In genomic region chr4:16824278-16824806, GRCh38 we compare ENCODE assay signal across 1 cellular context.
TF ChIP-seq lines count a peak whose summit lies in the region.

No MANE protein-coding gene starts in this region.

TF ChIP-seq in HepG2, 621 proteins besides CTCF, POLR2A, EP300 and RAD21 (continued from another document):
- TF ChIP-seq ZNF12 (CRISPR knock-in tag; IDR thresholded peaks at IDR 0.05), result 0 out of 2 replicates have a peak, but pooled peaks have one; percentile 21
- TF ChIP-seq SOX13 (IDR thresholded peaks at IDR 0.05), result no peak
- peak in 1 of 2 experiments; percentile 88; a peak in 2 of 4 replicates for TF ChIP-seq SOX13 (CRISPR knock-in tag; conservative IDR thresholded peaks at IDR 0.05 in 1 of 2, IDR thresholded peaks at IDR 0.05 in 1 of 2)
- TF ChIP-seq SMYD3 (CRISPR knock-in tag; IDR thresholded peaks at IDR 0.05), result 0 out of 2 replicates have a peak, but pooled peaks have one; percentile 40
- TF ChIP-seq ZNF652 (CRISPR knock-in tag; IDR thresholded peaks at IDR 0.05; ENCODE audit: borderline replicate concordance, low read depth), result no peak
- no peak for TF ChIP-seq PRDM15 (CRISPR knock-in tag; IDR thresholded peaks at IDR 0.05)
- peak; percentile 52; the same call in 1 of the 2 replicates for TF ChIP-seq CREM (IDR thresholded peaks at IDR 0.05)
- no peak for TF ChIP-seq CREM (CRISPR knock-in tag; IDR thresholded peaks at IDR 0.05)
- 0 out of 2 replicates have a peak, but pooled peaks have one; percentile 43 for TF ChIP-seq MIXL1 (CRISPR knock-in tag; IDR thresholded peaks at IDR 0.05)
- no peak; the same call in 1 of the 2 replicates for TF ChIP-seq DMAP1 (CRISPR knock-in tag; IDR thresholded peaks at IDR 0.05)
- no peak for TF ChIP-seq ZNF605 (CRISPR knock-in tag; IDR thresholded peaks at IDR 0.05)
- no peak for TF ChIP-seq ATF1 (CRISPR knock-in tag; IDR thresholded peaks at IDR 0.05)
- no peak for TF ChIP-seq ZNF75D (CRISPR knock-in tag; IDR thresholded peaks at IDR 0.05; ENCODE audit: borderline replicate concordance)
- TF ChIP-seq ZNF720 (CRISPR knock-in tag; IDR thresholded peaks at IDR 0.05), result no peak
- TF ChIP-seq FOXO1 (CRISPR knock-in tag; IDR thresholded peaks at IDR 0.05), result no peak
- TF ChIP-seq SOX6 (IDR thresholded peaks at IDR 0.05), result no peak
- peak; percentile 70; the same call in 1 of the 2 replicates for TF ChIP-seq SOX6 (CRISPR knock-in tag; IDR thresholded peaks at IDR 0.05)
- TF ChIP-seq, protein P1, sequence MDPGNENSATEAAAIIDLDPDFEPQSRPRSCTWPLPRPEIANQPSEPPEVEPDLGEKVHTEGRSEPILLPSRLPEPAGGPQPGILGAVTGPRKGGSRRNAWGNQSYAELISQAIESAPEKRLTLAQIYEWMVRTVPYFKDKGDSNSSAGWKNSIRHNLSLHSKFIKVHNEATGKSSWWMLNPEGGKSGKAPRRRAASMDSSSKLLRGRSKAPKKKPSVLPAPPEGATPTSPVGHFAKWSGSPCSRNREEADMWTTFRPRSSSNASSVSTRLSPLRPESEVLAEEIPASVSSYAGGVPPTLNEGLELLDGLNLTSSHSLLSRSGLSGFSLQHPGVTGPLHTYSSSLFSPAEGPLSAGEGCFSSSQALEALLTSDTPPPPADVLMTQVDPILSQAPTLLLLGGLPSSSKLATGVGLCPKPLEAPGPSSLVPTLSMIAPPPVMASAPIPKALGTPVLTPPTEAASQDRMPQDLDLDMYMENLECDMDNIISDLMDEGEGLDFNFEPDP (CRISPR knock-in tag; conservative IDR thresholded peaks at IDR 0.05), result no peak
- peak; percentile 35; the same call in 1 of the 2 replicates for TF ChIP-seq RARA (CRISPR knock-in tag; IDR thresholded peaks at IDR 0.05)
- no peak for TF ChIP-seq CREB1 (IDR thresholded peaks at IDR 0.05)
- TF ChIP-seq CREB1 (CRISPR knock-in tag; IDR thresholded peaks at IDR 0.05), result peak; percentile 46; the same call in 1 of the 2 replicates
- no peak for TF ChIP-seq ZNF501 (CRISPR knock-in tag; IDR thresholded peaks at IDR 0.05)
- TF ChIP-seq ZNF382 (CRISPR knock-in tag; IDR thresholded peaks at IDR 0.05; ENCODE audit: borderline replicate concordance), result no peak
- TF ChIP-seq ASH2L (IDR thresholded peaks at IDR 0.05; ENCODE audit: insufficient read length, low read depth, low read length), result peak; percentile 85
- TF ChIP-seq CHD4 (IDR thresholded peaks at IDR 0.05; ENCODE audit: borderline replicate concordance, low read length), result 0 out of 2 replicates have a peak, but pooled peaks have one; percentile 59
- peak; percentile 69; the same call in 1 of the 2 replicates for TF ChIP-seq EHMT2 (IDR thresholded peaks at IDR 0.05; ENCODE audit: borderline replicate concordance, low read depth, low read length)
- TF ChIP-seq HNF4A (CRISPR knock-in tag; IDR thresholded peaks at IDR 0.05), result peak; percentile 95
- no peak for TF ChIP-seq RXRA (CRISPR knock-in tag; IDR thresholded peaks at IDR 0.05)
- peak; percentile 81 for TF ChIP-seq HMG20A (CRISPR knock-in tag; IDR thresholded peaks at IDR 0.05; ENCODE audit: borderline replicate concordance)
- TF ChIP-seq ZNF331 (CRISPR knock-in tag; IDR thresholded peaks at IDR 0.05), result peak; percentile 60; the same call in 1 of the 2 replicates
- peak; percentile 31 for TF ChIP-seq SAP130 (CRISPR knock-in tag; IDR thresholded peaks at IDR 0.05; ENCODE audit: low read depth)
- no peak; the same call in 1 of the 2 replicates for TF ChIP-seq MEF2D (CRISPR knock-in tag; IDR thresholded peaks at IDR 0.05)
- TF ChIP-seq HNRNPL (IDR thresholded peaks at IDR 0.05; ENCODE audit: low read depth, low read length), result no peak
- 0 out of 2 replicates have a peak, but pooled peaks have one; percentile 20 for TF ChIP-seq PITX1 (CRISPR knock-in tag; IDR thresholded peaks at IDR 0.05)
- no peak for TF ChIP-seq ZZZ3 (CRISPR knock-in tag; IDR thresholded peaks at IDR 0.05; ENCODE audit: borderline replicate concordance)
- TF ChIP-seq GATAD2A (CRISPR knock-in tag; IDR thresholded peaks at IDR 0.05), result peak; percentile 83
- TF ChIP-seq HCFC1 (IDR thresholded peaks at IDR 0.05; ENCODE audit: low read depth, low read length), result no peak
- peak; percentile 64; the same call in 1 of the 2 replicates for TF ChIP-seq SALL1 (CRISPR knock-in tag; IDR thresholded peaks at IDR 0.05)
- peak; percentile 1; the same call in 1 of the 2 replicates for TF ChIP-seq SMC3 (IDR thresholded peaks at IDR 0.05; ENCODE audit: low read length)
- peak; percentile 89 for TF ChIP-seq PAXIP1 (CRISPR knock-in tag; conservative IDR thresholded peaks at IDR 0.05)
- TF ChIP-seq ZBTB20 (CRISPR knock-in tag; IDR thresholded peaks at IDR 0.05; ENCODE audit: borderline replicate concordance, low read depth), result peak; percentile 45; the same call in 1 of the 2 replicates
- 0 out of 2 replicates have a peak, but pooled peaks have one; percentile 21 for TF ChIP-seq ZNF792 (CRISPR knock-in tag; IDR thresholded peaks at IDR 0.05)
- peak; percentile 74; the same call in 1 of the 2 replicates for TF ChIP-seq SOX5 (CRISPR knock-in tag; IDR thresholded peaks at IDR 0.05; ENCODE audit: borderline replicate concordance)
- TF ChIP-seq, protein P2, sequence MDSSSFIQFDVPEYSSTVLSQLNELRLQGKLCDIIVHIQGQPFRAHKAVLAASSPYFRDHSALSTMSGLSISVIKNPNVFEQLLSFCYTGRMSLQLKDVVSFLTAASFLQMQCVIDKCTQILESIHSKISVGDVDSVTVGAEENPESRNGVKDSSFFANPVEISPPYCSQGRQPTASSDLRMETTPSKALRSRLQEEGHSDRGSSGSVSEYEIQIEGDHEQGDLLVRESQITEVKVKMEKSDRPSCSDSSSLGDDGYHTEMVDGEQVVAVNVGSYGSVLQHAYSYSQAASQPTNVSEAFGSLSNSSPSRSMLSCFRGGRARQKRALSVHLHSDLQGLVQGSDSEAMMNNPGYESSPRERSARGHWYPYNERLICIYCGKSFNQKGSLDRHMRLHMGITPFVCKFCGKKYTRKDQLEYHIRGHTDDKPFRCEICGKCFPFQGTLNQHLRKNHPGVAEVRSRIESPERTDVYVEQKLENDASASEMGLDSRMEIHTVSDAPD (CRISPR knock-in tag; IDR thresholded peaks at IDR 0.05), result peak; percentile 67; the same call in 1 of the 2 replicates
- 0 out of 2 replicates have a peak, but pooled peaks have one; percentile 30 for TF ChIP-seq ZNF430 (CRISPR knock-in tag; IDR thresholded peaks at IDR 0.05)
- TF ChIP-seq LRRFIP1 (CRISPR knock-in tag; conservative IDR thresholded peaks at IDR 0.05), result no peak
- TF ChIP-seq ZNF292 (CRISPR knock-in tag; IDR thresholded peaks at IDR 0.05; ENCODE audit: borderline replicate concordance, low read depth), result 0 out of 2 replicates have a peak, but pooled peaks have one; percentile 34
- TF ChIP-seq NFYB (CRISPR knock-in tag; IDR thresholded peaks at IDR 0.05), result no peak
